In genomic region chr10:28939352-28940157, GRCh38 we compare ENCODE assay signal across 8 cellular contexts.
DNase-seq lines count a peak whose midpoint lies in the region; ATAC-seq, FAIRE-seq and TF ChIP-seq lines count a peak whose summit lies in the region.

No MANE protein-coding gene starts in this region.

- TF ChIP-seq CTCF in H1 (IDR thresholded peaks at IDR 0.05; ENCODE audit: control extremely low read depth in 1 of 3, insufficient read depth in 1 of 3, low read depth in 1 of 3, low read length in 3 of 3) = peak; percentile 84 to 89 (median 88)
- TF ChIP-seq CTCF in nephron (IDR thresholded peaks at IDR 0.05; ENCODE audit: unreplicated experiment in 3 of 3) = peak in 2 of 3 experiments; percentile 13 to 49

- no peak overlapping the region for H2BK15ac ChIP-seq in H1 (ENCODE audit: low read length)

- no peak overlapping the region; the same call in 1 of the 2 replicates for H3K18ac ChIP-seq in H1 (ENCODE audit: extremely low read depth, low read length)

- ATAC-seq in HG02798 (IDR thresholded peaks at IDR 0.05; ENCODE audit: poor library complexity, unreplicated experiment) = no peak

- H3K4me2 ChIP-seq in H1 (ENCODE audit: insufficient read depth in 1 of 2, low read depth in 2 of 2, low read length in 2 of 2) = peak overlapping the region; percentile 37 to 78

- peak overlapping the region; percentile 43 to 62 (median 53) for H3K4me3 Mint-ChIP-seq in nephron

- no peak overlapping the region for H2BK120ac ChIP-seq in H1 (replicated peaks; ENCODE audit: low read depth, low read length)

- CTCF ChIA-PET in H1 (lab: Charles Lee; ENCODE audit: partially characterized antibody) = interaction anchor here (0.5 to 5.0 kb wide), 39 partner anchors 9 to 383 kb away, joined by 3 to 27 read pairs (median 4); no protein-coding TSS in a partner anchor

- H2BK5ac ChIP-seq in H1 (ENCODE audit: low read depth, low read length) = 0 out of 2 replicates have a peak overlapping the region, but pooled peaks have one; percentile 55

- no peaks in the 10 kb centered on the region for H3K79me1 ChIP-seq in H1 (ENCODE audit: low read depth, low read length)

- peak overlapping the region in 2 of 4 experiments; percentile 41 to 56; a peak in 2 of 7 replicates for H3K9ac ChIP-seq in H1 (replicated peaks in 1 of 4; ENCODE audit: extremely low read depth in 1 of 4, low read depth in 3 of 4, low read length in 3 of 4)

- peak overlapping the region; percentile 77; the same call in 1 of the 2 replicates for H4K8ac ChIP-seq in H1 (ENCODE audit: extremely low read depth, insufficient read depth, low read length)

- H3K56ac ChIP-seq in H1 (replicated peaks; ENCODE audit: insufficient read length, low read depth, low read length) = no peak overlapping the region

- no peak overlapping the region for H3K14ac ChIP-seq in H1 (ENCODE audit: insufficient read length)

- peak overlapping the region; percentile 9; the same call in 1 of the 2 replicates for H3K27ac ChIP-seq in H1 (ENCODE audit: low read depth, low read length)

- H3K4me3 ChIP-seq in H1 (ENCODE audit: extremely low read depth in 1 of 4, insufficient read depth in 2 of 4, low read depth in 3 of 4, low read length in 4 of 4) = peak overlapping the region; percentile 23 to 62 (median 54); a peak in 7 of 8 replicates

- WGBS in H1 (ENCODE audit: extremely low coverage in 1 of 2, insufficient coverage in 1 of 2, insufficient read length in 1 of 2, insufficient replicate concordance in 2 of 2, low coverage in 1 of 2, low lambda C conversion rate in 2 of 2, missing lambda C conversion rate in 1 of 2), 2 experiments = 8% methylated on average over 26 of the region's 26 CpGs; no CpG with 5 or more reads in 1 of the 2 experiments

- no peak overlapping the region; the same call in 1 of the 2 replicates for H2BK12ac ChIP-seq in H1 (ENCODE audit: low read depth, low read length)

- peak; percentile 88 for FAIRE-seq in H1 (lab: Jason Lieb, UNC)

- DNase-seq in GM04503 (ENCODE audit: low read depth) = peak; percentile 31
- DNase-seq in NCI-H2196 treated with DMSO at 0.1 percent for 48 hours (lab: John Stamatoyannopoulos, UW; ENCODE audit: unreplicated experiment) = peak; percentile 86
- DNase-seq in H1 (ENCODE audit: low read depth in 1 of 2, low spot score in 2 of 2) = peak; percentile 61 to 92
- no peak for DNase-seq in effector CD4-positive, alpha-beta T cell
- DNase-seq in T-helper 2 cell = no peak
- no peak for DNase-seq in SKM-1 treated with dmso at 0.1 percent for 144 hours (lab: John Stamatoyannopoulos, UW; ENCODE audit: unreplicated experiment)

- no peak overlapping the region for H4K91ac ChIP-seq in H1 (replicated peaks; ENCODE audit: insufficient read length, low read length)

- H3K4me1 ChIP-seq in H1 (replicated peaks in 1 of 4; ENCODE audit: control insufficient read depth in 3 of 4, insufficient read depth in 4 of 4, low read length in 3 of 4) = no peaks in the 10 kb centered on the region

- H3K9me3 Mint-ChIP-seq in nephron = peaks cover 12% of the 10 kb centered on the region

- TF ChIP-seq RAD21 in H1 (IDR thresholded peaks at IDR 0.05 in 1 of 2, conservative IDR thresholded peaks at IDR 0.05 in 1 of 2; ENCODE audit: low read depth in 2 of 2, low read length in 2 of 2) = peak; percentile 56 to 68

- peak; percentile 40 to 90 for TF ChIP-seq EP300 in H1 (IDR thresholded peaks at IDR 0.05; ENCODE audit: borderline replicate concordance in 1 of 2, low read depth in 2 of 2, low read length in 2 of 2)

- no peak overlapping the region for H4K5ac ChIP-seq in H1 (ENCODE audit: insufficient read length, low read depth, low read length)

- H3K36me3 Mint-ChIP-seq in nephron (ENCODE audit: low read depth) = no peaks in the 10 kb centered on the region

- 0 out of 4 replicates have a peak, but pooled peaks cover 0 to under 1% of the 10 kb centered on the region in 2 experiments for H3K9me3 ChIP-seq in H1 (ENCODE audit: insufficient read depth in 2 of 2, low read depth in 1 of 2, low read length in 1 of 2)

- H3K79me2 ChIP-seq in H1 (ENCODE audit: control insufficient read depth in 1 of 2, insufficient read depth in 2 of 2, low read length in 2 of 2) = no peaks in the 10 kb centered on the region

- no peak overlapping the region for H2BK20ac ChIP-seq in H1 (ENCODE audit: low read length)

- H4K20me1 ChIP-seq in H1 (replicated peaks in 1 of 2; ENCODE audit: control insufficient read depth in 1 of 2, insufficient read depth in 2 of 2, low read length in 2 of 2) = no peaks in the 10 kb centered on the region

- no peak overlapping the region for H2AFZ ChIP-seq in H1 (ENCODE audit: low read length)

- POLR2A ChIA-PET in H1 (lab: Charles Lee; ENCODE audit: partially characterized antibody) = interaction anchor here (0.9 to 1.0 kb wide), 3 partner anchors 9 to 261 kb away, joined by 3 to 4 read pairs (median 3); no protein-coding TSS in a partner anchor

- no peak overlapping the region for H2AK5ac ChIP-seq in H1 (ENCODE audit: low read depth, low read length)

- no peaks in the 10 kb centered on the region for H3K36me3 ChIP-seq in H1 (ENCODE audit: control insufficient read depth in 2 of 4, insufficient read depth in 4 of 4, low read length in 3 of 4)

- H3K23ac ChIP-seq in H1 (ENCODE audit: insufficient read length) = no peak overlapping the region

- H3K4ac ChIP-seq in H1 (replicated peaks; ENCODE audit: insufficient read length, low read depth, low read length) = no peak overlapping the region

- H3K27ac Mint-ChIP-seq in nephron = peak overlapping the region in 2 of 3 experiments; percentile 37 to 76

- H3K4me1 Mint-ChIP-seq in nephron = peaks cover 42% of the 10 kb centered on the region

- no peak for TF ChIP-seq POLR2A in H1 (IDR thresholded peaks at IDR 0.05; ENCODE audit: control extremely low read depth in 1 of 2, low read depth in 2 of 2, low read length in 2 of 2)

- H3K27me3 ChIP-seq in H1 (replicated peaks in 1 of 4; ENCODE audit: control insufficient read depth in 3 of 4, extremely low read depth in 1 of 4, insufficient read depth in 3 of 4, low read length in 3 of 4) = no peaks in the 10 kb centered on the region

- H3K27me3 Mint-ChIP-seq in nephron (ENCODE audit: low read depth) = peaks cover 8% of the 10 kb centered on the region

- no peaks in the 10 kb centered on the region for H3K23me2 ChIP-seq in H1 (ENCODE audit: low read depth, low read length)

TF ChIP-seq in H1, 55 proteins besides CTCF, POLR2A, EP300 and RAD21:
- TF ChIP-seq SP1 (IDR thresholded peaks at IDR 0.05; ENCODE audit: low read depth, low read length) (peak; percentile 48; the same call in 1 of the 2 replicates), RBBP5 (IDR thresholded peaks at IDR 0.05; ENCODE audit: borderline replicate concordance, low read depth, low read length) (peak; percentile 72), ZNF274 (IDR thresholded peaks at IDR 0.05; ENCODE audit: borderline replicate concordance, extremely low read depth, low read length) (no peak), CTBP2 (IDR thresholded peaks at IDR 0.05; ENCODE audit: borderline replicate concordance, insufficient read depth, insufficient read length, low read length) (peak; percentile 97), YY1 (IDR thresholded peaks at IDR 0.05; ENCODE audit: low read depth, low read length) (peak; percentile 39; the same call in 1 of the 2 replicates), POLR2AphosphoS5 (IDR thresholded peaks at IDR 0.05; ENCODE audit: low read depth, low read length) (peak; percentile 30; the same call in 1 of the 2 replicates), CREB1 (IDR thresholded peaks at IDR 0.05) (0 out of 2 replicates have a peak, but pooled peaks have one; percentile 14), RXRA (IDR thresholded peaks at IDR 0.05; ENCODE audit: insufficient read depth, low read depth, low read length) (no peak), SIN3A (conservative IDR thresholded peaks at IDR 0.05 in 1 of 2, IDR thresholded peaks at IDR 0.05 in 1 of 2; ENCODE audit: low read depth in 1 of 2, low read length in 2 of 2) (peak in 1 of 2 experiments; percentile 59; a peak in 1 of 4 replicates), PHF8 (conservative IDR thresholded peaks at IDR 0.05; ENCODE audit: low read depth, low read length) (0 out of 2 replicates have a peak, but pooled peaks have one; percentile 11), HDAC2 (IDR thresholded peaks at IDR 0.05; ENCODE audit: borderline replicate concordance in 1 of 2, low read depth in 2 of 2, low read length in 2 of 2) (0 out of 4 replicates have a peak, but pooled peaks of 1 of the 2 experiments have one; percentile 3), ASH2L (IDR thresholded peaks at IDR 0.05; ENCODE audit: low read length) (peak; percentile 90), KDM1A (IDR thresholded peaks at IDR 0.05; ENCODE audit: borderline replicate concordance, low read length) (peak; percentile 17; the same call in 1 of the 2 replicates), CEBPB (IDR thresholded peaks at IDR 0.05; ENCODE audit: low read depth, low read length) (peak; percentile 93), MAX (IDR thresholded peaks at IDR 0.05) (peak; percentile 35; the same call in 1 of the 2 replicates), JUN (IDR thresholded peaks at IDR 0.05; ENCODE audit: low read depth, low read length) (0 out of 2 replicates have a peak, but pooled peaks have one; percentile 3), KDM4A (IDR thresholded peaks at IDR 0.05; ENCODE audit: low read depth, low read length, severe bottlenecking) (peak; percentile 43), SAP30 (IDR thresholded peaks at IDR 0.05; ENCODE audit: insufficient read depth, insufficient replicate concordance, low read length) (no peak), GTF2F1 (IDR thresholded peaks at IDR 0.05; ENCODE audit: borderline replicate concordance, low read depth, low read length) (no peak), JUND (IDR thresholded peaks at IDR 0.05; ENCODE audit: low read length) (peak; percentile 13; the same call in 1 of the 2 replicates)
TF ChIP-seq in H1: peak in this region for 16.

Comparison
In these comparisons a context has a peak if more than half of its experiments do, and no peak if none do; other contexts are left out.
1. DNase-seq: peak in GM04503 (single experiment), NCI-H2196 treated with DMSO at 0.1 percent for 48 hours (single experiment) and H1 (2 of 2); none in effector CD4-positive, alpha-beta T cell (single experiment), T-helper 2 cell (0 of 5) and SKM-1 treated with dmso at 0.1 percent for 144 hours (single experiment).